ENCODE assay signal across 1 cellular context in genomic region chr2:144325086-144325485, GRCh38.
TF ChIP-seq lines count a peak whose summit lies in the region.

No MANE protein-coding gene starts in this region.

TF ChIP-seq in SK-N-SH, 30 proteins besides CTCF, POLR2A, EP300 and RAD21 (continued from another document):
- no peak for TF ChIP-seq ZBTB33 (IDR thresholded peaks at IDR 0.05; ENCODE audit: borderline replicate concordance, low read depth)
- TF ChIP-seq ELF1 (IDR thresholded peaks at IDR 0.05), result no peak
- no peak for TF ChIP-seq MXI1 (IDR thresholded peaks at IDR 0.05; ENCODE audit: low read depth, low read length)
- TF ChIP-seq TCF12 (IDR thresholded peaks at IDR 0.05), result no peak
- TF ChIP-seq RXRA (IDR thresholded peaks at IDR 0.05; ENCODE audit: borderline replicate concordance, low read depth), result no peak
- no peak for TF ChIP-seq SIN3A (IDR thresholded peaks at IDR 0.05; ENCODE audit: borderline replicate concordance, low read depth, low read length)
- TF ChIP-seq RCOR1 (IDR thresholded peaks at IDR 0.05; ENCODE audit: low read length), result no peak
TF ChIP-seq in SK-N-SH: peak in this region for 0.
